In the genomic region with DNA sequence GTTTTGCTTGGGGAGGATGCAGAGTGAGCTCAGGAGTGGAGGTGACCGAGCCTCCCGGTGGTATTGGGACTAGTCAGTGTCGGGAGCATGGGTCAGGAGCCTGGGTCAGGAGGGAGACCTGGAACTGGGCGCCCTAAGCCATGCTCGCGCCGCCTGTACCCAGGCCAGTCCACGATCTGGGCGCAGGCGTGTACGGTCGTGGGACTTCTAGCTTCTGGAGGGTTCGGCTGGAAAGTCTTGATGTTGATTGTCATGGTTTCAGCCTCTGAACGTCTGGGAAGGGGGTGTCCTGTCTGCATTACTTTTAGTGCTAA, we compare ENCODE assay signal across 8 cellular contexts. TPM values are rescaled to one million over a fixed set of nuclear protein-coding genes. Genes with fewer than 3 reads are reported as not detected.
A peak's percentile ranks its signal among the peaks of the same experiment; 100 is the strongest.
DNase-seq lines count a peak whose midpoint lies in the region; ATAC-seq, FAIRE-seq and TF ChIP-seq lines count a peak whose summit lies in the region.

No MANE protein-coding gene starts in this region.

- peaks cover 0 to 6% of the 10 kb centered on the region in 2 donors for H3K4me1 ChIP-seq in naive thymus-derived CD4-positive, alpha-beta T cell (ENCODE audit: control insufficient read depth in 2 of 2, insufficient read depth in 2 of 2, low read length in 2 of 2)

- no peak overlapping the region for H3K4me3 Mint-ChIP-seq in MCF 10A (ENCODE audit: unreplicated experiment)
- H3K4me3 Mint-ChIP-seq in naive thymus-derived CD4-positive, alpha-beta T cell: peak overlapping the region in 2 of 10 donors; percentile 96 to 99

- peak overlapping the region; percentile 99 for H3K27ac Mint-ChIP-seq in MCF 10A (ENCODE audit: low read depth, unreplicated experiment)
- peak overlapping the region in 5 of 9 donors; percentile 97 to 100 (median 99) for H3K27ac Mint-ChIP-seq in naive thymus-derived CD4-positive, alpha-beta T cell

- ATAC-seq in GM19351 (IDR thresholded peaks at IDR 0.05; ENCODE audit: unreplicated experiment): peak; percentile 19
- peak; percentile 6 for ATAC-seq in HG03045 (IDR thresholded peaks at IDR 0.05; ENCODE audit: unreplicated experiment)
- ATAC-seq in naive thymus-derived CD4-positive, alpha-beta T cell: peak; percentile 17

- no peaks in the 10 kb centered on the region for H3K27me3 ChIP-seq in naive thymus-derived CD4-positive, alpha-beta T cell (ENCODE audit: control insufficient read depth in 2 of 2, insufficient read depth in 2 of 2, low read length in 2 of 2)

- intact Hi-C loops in MCF 10A (cut with micrococcal nuclease): no loop called here
- intact Hi-C loops in naive thymus-derived CD4-positive, alpha-beta T cell (cut with micrococcal nuclease): loop anchor here in 1 of 2 donors (2.0 to 10.0 kb wide), 3 partner anchors 312 to 360 kb away; a partner anchor contains a TSS

- no peak for TF ChIP-seq POLR2A in H54 (IDR thresholded peaks at IDR 0.05; ENCODE audit: low read depth, low read length)

- peaks cover 0 to 18% (median 12%) of the 10 kb centered on the region in 3 experiments for H3K36me3 ChIP-seq in naive thymus-derived CD4-positive, alpha-beta T cell (ENCODE audit: control insufficient read depth in 2 of 3, insufficient read depth in 3 of 3, low read length in 3 of 3)

- H3K9me3 ChIP-seq in naive thymus-derived CD4-positive, alpha-beta T cell (ENCODE audit: control insufficient read depth in 2 of 3, low read length in 3 of 3): no peaks in the 10 kb centered on the region

- TF ChIP-seq CTCF in MCF 10A (IDR thresholded peaks at IDR 0.05; ENCODE audit: unreplicated experiment): no peak

- no peak for FAIRE-seq in H54 (lab: Jason Lieb, UNC)

- POLR2A ChIA-PET in MCF 10A (lab: Yijun Ruan, JAX): interaction anchor here (0.7 to 4.9 kb wide), 20 partner anchors 9 to 888 kb away, joined by 3 to 114 read pairs (median 6); a partner anchor contains a TSS
- POLR2A ChIA-PET in naive thymus-derived CD4-positive, alpha-beta T cell (lab: Charles Lee): interaction anchor here (0.6 to 3.4 kb wide), 11 partner anchors 24 to 416 kb away, joined by 3 to 56 read pairs (median 6); a partner anchor contains a TSS

- DNase-seq in MCF 10A (ENCODE audit: unreplicated experiment) (no peak), hypothalamus (lab: John Stamatoyannopoulos, UW) (no peak), KG1 (lab: John Stamatoyannopoulos, UW) (no peak), H54 (ENCODE audit: insufficient read length, low spot score) (no peak), DMS79 treated with DMSO at 0.1 percent for 48 hours (lab: John Stamatoyannopoulos, UW) (no peak)
- DNase-seq in naive thymus-derived CD4-positive, alpha-beta T cell: no peak

- no peak overlapping the region for H3K27ac ChIP-seq in naive thymus-derived CD4-positive, alpha-beta T cell (ENCODE audit: low read depth, low read length)

- no peaks in the 10 kb centered on the region for H3K9me3 Mint-ChIP-seq in MCF 10A (ENCODE audit: unreplicated experiment)
- peaks cover 0 to 2% (median 0%) of the 10 kb centered on the region in 11 donors for H3K9me3 Mint-ChIP-seq in naive thymus-derived CD4-positive, alpha-beta T cell

- H3K4me1 Mint-ChIP-seq in MCF 10A (ENCODE audit: insufficient read depth, unreplicated experiment): no peaks in the 10 kb centered on the region
- peaks cover 0 to 29% (median 6%) of the 10 kb centered on the region in 7 donors for H3K4me1 Mint-ChIP-seq in naive thymus-derived CD4-positive, alpha-beta T cell

- BruUV-seq in MCF 10A (replicated peaks; lab: Mats Ljungman, UMichigan): TSS peak; percentile 66

- H3K27me3 Mint-ChIP-seq in MCF 10A (ENCODE audit: insufficient read depth, unreplicated experiment): peaks cover 10% of the 10 kb centered on the region
- no peaks in the 10 kb centered on the region for H3K27me3 Mint-ChIP-seq in naive thymus-derived CD4-positive, alpha-beta T cell

- H3K4me3 ChIP-seq in naive thymus-derived CD4-positive, alpha-beta T cell (ENCODE audit: low read length): peak overlapping the region; percentile 68

- no peaks in the 10 kb centered on the region for H3K36me3 Mint-ChIP-seq in MCF 10A (ENCODE audit: insufficient read depth, unreplicated experiment)
- H3K36me3 Mint-ChIP-seq in naive thymus-derived CD4-positive, alpha-beta T cell: peaks cover 0 to 8% (median 3%) of the 10 kb centered on the region in 5 donors

- CTCF ChIA-PET in MCF 10A (lab: Yijun Ruan, JAX): interaction anchor here (0.6 to 3.3 kb wide), 17 partner anchors 14 to 444 kb away, joined by 3 to 23 read pairs (median 6); a partner anchor contains a TSS
- CTCF ChIA-PET in naive thymus-derived CD4-positive, alpha-beta T cell (lab: Charles Lee): interaction anchor here (0.6 to 2.6 kb wide), 6 partner anchors 29 to 363 kb away, joined by 3 to 22 read pairs (median 11); a partner anchor contains a TSS

RNA-seq across cellular contexts. Expression of a gene that starts 0.2 kb away (rescaled TPM):
- 354 and 391 TPM in 2 replicates for total RNA-seq in MCF 10A (2022)
- total RNA-seq in naive thymus-derived CD4-positive, alpha-beta T cell: 100 to 1,000 TPM; 174 to 270 (median 226) TPM
- 100 to 1,000 TPM; 125 to 126 TPM for polyA plus RNA-seq in naive thymus-derived CD4-positive, alpha-beta T cell

RNA-seq across cellular contexts. Expression of a gene that starts 28.0 kb away (rescaled TPM):
- total RNA-seq in MCF 10A (2022): 4.8 and 5.6 TPM in 2 replicates
- total RNA-seq in naive thymus-derived CD4-positive, alpha-beta T cell: 10 to 100 TPM in 3 of 5 experiments, 1 to 10 TPM in 2; 9.4 to 20.9 (median 10.5) TPM
- 1 to 10 TPM; 2.1 TPM for polyA plus RNA-seq in naive thymus-derived CD4-positive, alpha-beta T cell
